Comparison of ENCODE assay signal across 25 cellular contexts in the genomic region with DNA sequence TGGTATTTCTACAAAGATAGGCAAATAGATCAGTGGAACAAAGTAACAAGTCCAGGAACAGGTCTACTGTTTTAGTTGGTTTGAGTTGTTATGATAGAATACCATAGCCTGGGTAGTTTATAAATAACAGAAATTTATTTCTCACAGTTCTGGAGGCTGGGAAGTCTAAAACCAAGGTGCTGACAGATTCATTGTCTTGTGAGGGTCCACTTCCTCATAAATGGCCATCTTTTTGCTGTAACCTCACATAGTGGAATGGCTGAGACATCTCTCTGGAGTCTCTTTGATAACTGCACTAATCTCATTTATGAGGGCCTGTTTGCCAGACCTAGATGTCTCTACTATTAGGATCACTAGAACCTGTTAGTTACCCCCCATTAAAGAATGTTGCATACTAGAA.
DNase-seq lines count a peak whose midpoint lies in the region; ATAC-seq, FAIRE-seq and TF ChIP-seq lines count a peak whose summit lies in the region.
"Had no signal": no experiment of that assay in that cellular context is flagged by ENCODE, and none has a peak within 500 bp of the region (broad histone marks: within the 10 kb centered on the region; RNA-seq: fewer than 3 reads in every experiment).

No MANE protein-coding gene starts in this region.

- CTCF ChIA-PET in K562 (lab: Yijun Ruan, JAX; ENCODE audit: low intra/inter-chr PET ratio): no interaction called here

- H3K4me1 ChIP-seq in K562 (replicated peaks in 1 of 2; ENCODE audit: control insufficient read depth in 2 of 2, insufficient read depth in 2 of 2, low read length in 2 of 2) (peaks cover 0 to 5% of the 10 kb centered on the region in 2 experiments; a peak in 2 of 5 replicates), body of pancreas (peaks cover 7% of the 10 kb centered on the region)
- H3K4me1 ChIP-seq: BE2C, BLaER1 had no signal

- ATAC-seq in K562 (no peak), HG02759 (IDR thresholded peaks at IDR 0.05; ENCODE audit: unreplicated experiment) (no peak), body of pancreas (no peak), GM19328 (IDR thresholded peaks at IDR 0.05; ENCODE audit: unreplicated experiment) (no peak)
- ATAC-seq: GM12878 had no signal

- no peaks in the 10 kb centered on the region for H3K9me3 ChIP-seq in K562 (replicated peaks; ENCODE audit: control insufficient read depth, insufficient read depth, low read depth, low read length)
- H3K9me3 ChIP-seq in body of pancreas: no peaks in the 10 kb centered on the region
- H3K9me3 ChIP-seq: BE2C had no signal

- DNase-seq in MV-4-11 (lab: John Stamatoyannopoulos, UW): peak; percentile 70
- no peak for DNase-seq in K562 (ENCODE audit: extremely low read depth in 1 of 4, low spot score in 3 of 4)
- no peak for DNase-seq in body of pancreas
- DNase-seq: 8988T; ACHN; BE2C; C1 segment of cervical spinal cord; CD4-positive, alpha-beta memory T cell; CD4-positive, CD25-positive, alpha-beta regulatory T cell; CD8-positive, alpha-beta memory T cell; COR-L47; DMS 273 treated with DMSO at 0.1 percent for 48 hours; DMS153; DMS53; DMS79; DND-41; EL; GDM1 had no signal

- intact Hi-C loops in K562 (cut with micrococcal nuclease) (no loop called here), body of pancreas (cut with DNase I) (no loop called here)

- BruUV-seq in K562 (replicated peaks; lab: Mats Ljungman, UMichigan): no TSS peak

- H3K27me3 ChIP-seq in K562 (ENCODE audit: control insufficient read depth in 2 of 2, insufficient read depth in 2 of 2, low read length in 2 of 2) (no peaks in the 10 kb centered on the region), body of pancreas (no peaks in the 10 kb centered on the region)
- H3K27me3 ChIP-seq: BE2C, BLaER1 had no signal

- no peak for TF ChIP-seq EP300 in K562 (IDR thresholded peaks at IDR 0.05; ENCODE audit: low read length)

- H3K4me2 ChIP-seq in K562 (ENCODE audit: insufficient read depth, low read length): no peak overlapping the region
- H3K4me2 ChIP-seq: BLaER1 had no signal

- no peak for TF ChIP-seq POLR2A in K562 (conservative IDR thresholded peaks at IDR 0.05)
- TF ChIP-seq POLR2A in body of pancreas (IDR thresholded peaks at IDR 0.05): no peak

- no peaks in the 10 kb centered on the region for H3K9me1 ChIP-seq in K562 (ENCODE audit: control insufficient read depth, insufficient read depth, low read length)

- H3K27ac ChIP-seq in K562 (ENCODE audit: extremely low read depth, low read depth, low read length): no peak overlapping the region
- no peak overlapping the region for H3K27ac ChIP-seq in body of pancreas
- H3K27ac ChIP-seq: BLaER1 had no signal

- in situ Hi-C loops in K562 (cut with MboI): no loop called here

- no peak for TF ChIP-seq CTCF in K562 (IDR thresholded peaks at IDR 0.05 in 2 of 3, conservative IDR thresholded peaks at IDR 0.05 in 1 of 3; ENCODE audit: insufficient read depth in 2 of 3, low read depth in 1 of 3, low read length in 3 of 3)
- no peak for TF ChIP-seq CTCF in body of pancreas (IDR thresholded peaks at IDR 0.05)

- TF ChIP-seq RAD21 in K562 (CRISPR knock-in tag; conservative IDR thresholded peaks at IDR 0.05 in 1 of 2, IDR thresholded peaks at IDR 0.05 in 1 of 2): no peak

- no peaks in the 10 kb centered on the region for H3K79me2 ChIP-seq in K562 (ENCODE audit: control insufficient read depth, insufficient read depth, low read length)

- H3K4me3 ChIP-seq in K562: no peak overlapping the region
- H3K4me3 ChIP-seq in body of pancreas: no peak overlapping the region
- H3K4me3 ChIP-seq: BLaER1, GM12878 had no signal

- H3K36me3 ChIP-seq in K562 (ENCODE audit: control insufficient read depth, insufficient read depth, low read length) (no peaks in the 10 kb centered on the region), body of pancreas (replicated peaks in 1 of 2; ENCODE audit: insufficient read depth in 1 of 2, low read depth in 2 of 2) (no peaks in the 10 kb centered on the region)
- H3K36me3 ChIP-seq: BE2C, BLaER1 had no signal

- no peaks in the 10 kb centered on the region for H4K20me1 ChIP-seq in K562 (replicated peaks; ENCODE audit: control insufficient read depth, insufficient read depth, low read length)
- H4K20me1 ChIP-seq: BLaER1 had no signal

- POLR2A ChIA-PET in K562 (lab: Yijun Ruan, JAX): no interaction called here

- FAIRE-seq in K562 (lab: Jason Lieb, UNC): no peak
- FAIRE-seq: A204.1, GM12878, GM12892, GM18507 had no signal

- no peak overlapping the region for H3K9ac ChIP-seq in K562 (ENCODE audit: insufficient read depth in 1 of 2, low read depth in 2 of 2, low read length in 2 of 2)
- H3K9ac ChIP-seq: BLaER1 had no signal

- no peak overlapping the region; the same call in 1 of the 2 replicates for H2AFZ ChIP-seq in K562 (ENCODE audit: low read depth, low read length)

TF ChIP-seq in K562, 482 proteins besides CTCF, POLR2A, EP300 and RAD21:
- no peak for TF ChIP-seq SMC3 (conservative IDR thresholded peaks at IDR 0.05; ENCODE audit: insufficient read depth, low read depth, low read length)
- TF ChIP-seq SRSF1 (IDR thresholded peaks at IDR 0.05; ENCODE audit: low read depth, low read length): no peak
- TF ChIP-seq MEIS2 (IDR thresholded peaks at IDR 0.05; ENCODE audit: partially characterized antibody): peak; percentile 75
- TF ChIP-seq POLR2H (tag; IDR thresholded peaks at IDR 0.05; ENCODE audit: low read depth): no peak
- TF ChIP-seq TAF9B (IDR thresholded peaks at IDR 0.05; ENCODE audit: partially characterized antibody): no peak
- no peak for TF ChIP-seq KLF13 (tag; IDR thresholded peaks at IDR 0.05; ENCODE audit: borderline replicate concordance, low read depth)
- TF ChIP-seq SPI1 (IDR thresholded peaks at IDR 0.05; ENCODE audit: borderline replicate concordance, low read depth, low read length): peak; percentile 75; the same call in 1 of the 2 replicates
- TF ChIP-seq, protein P1, sequence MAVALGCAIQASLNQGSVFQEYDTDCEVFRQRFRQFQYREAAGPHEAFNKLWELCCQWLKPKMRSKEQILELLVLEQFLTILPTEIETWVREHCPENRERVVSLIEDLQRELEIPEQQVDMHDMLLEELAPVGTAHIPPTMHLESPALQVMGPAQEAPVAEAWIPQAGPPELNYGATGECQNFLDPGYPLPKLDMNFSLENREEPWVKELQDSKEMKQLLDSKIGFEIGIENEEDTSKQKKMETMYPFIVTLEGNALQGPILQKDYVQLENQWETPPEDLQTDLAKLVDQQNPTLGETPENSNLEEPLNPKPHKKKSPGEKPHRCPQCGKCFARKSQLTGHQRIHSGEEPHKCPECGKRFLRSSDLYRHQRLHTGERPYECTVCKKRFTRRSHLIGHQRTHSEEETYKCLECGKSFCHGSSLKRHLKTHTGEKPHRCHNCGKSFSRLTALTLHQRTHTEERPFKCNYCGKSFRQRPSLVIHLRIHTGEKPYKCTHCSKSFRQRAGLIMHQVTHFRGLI (CRISPR knock-in tag; IDR thresholded peaks at IDR 0.05): no peak
- TF ChIP-seq, protein P2, sequence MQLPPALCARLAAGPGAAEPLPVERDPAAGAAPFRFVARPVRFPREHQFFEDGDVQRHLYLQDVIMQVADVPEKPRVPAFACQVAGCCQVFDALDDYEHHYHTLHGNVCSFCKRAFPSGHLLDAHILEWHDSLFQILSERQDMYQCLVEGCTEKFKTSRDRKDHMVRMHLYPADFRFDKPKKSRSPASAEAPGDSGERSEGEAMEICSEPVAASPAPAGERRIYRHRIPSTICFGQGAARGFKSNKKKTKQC (CRISPR knock-in tag; IDR thresholded peaks at IDR 0.05): no peak
